Comparison of ENCODE assay signal across 19 cellular contexts in the genomic region with DNA sequence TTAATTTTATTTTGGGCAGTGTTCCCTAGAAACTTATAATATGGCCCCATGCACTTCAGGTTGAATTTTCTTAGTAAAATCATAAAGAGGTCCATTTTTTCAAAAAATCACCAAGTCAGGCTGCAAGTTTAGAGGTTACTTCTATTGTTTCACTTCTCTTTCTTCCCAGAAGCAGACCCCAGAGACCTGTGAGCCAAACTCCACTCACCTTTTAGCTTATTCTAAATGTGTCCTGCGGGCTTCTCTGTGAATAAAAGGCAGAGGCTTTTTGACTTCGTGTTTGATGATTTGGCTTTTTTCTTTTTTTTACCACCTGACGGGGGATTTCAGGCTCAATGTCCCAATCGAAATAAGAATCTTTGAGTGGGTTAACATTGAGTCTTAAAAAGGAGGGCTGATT. TPM values are rescaled to one million over a fixed set of nuclear protein-coding genes. Genes with fewer than 3 reads are reported as not detected.
DNase-seq lines count a peak whose midpoint lies in the region; ATAC-seq and TF ChIP-seq lines count a peak whose summit lies in the region.
"Had no signal": no experiment of that assay in that cellular context is flagged by ENCODE, and none has a peak within 500 bp of the region (broad histone marks: within the 10 kb centered on the region; RNA-seq: fewer than 3 reads in every experiment).

No MANE protein-coding gene starts in this region.

- H3K9me3 Mint-ChIP-seq in activated naive CD8-positive, alpha-beta T cell treated with anti-CD3 and anti-CD28 coated beads, Interleukin-2, amount 10 ng/mL, durations not matched to agents 7 days and 5 days, result no peaks in the 10 kb centered on the region
- H3K9me3 Mint-ChIP-seq: neural crest cell, WTC11 had no signal

- H3K27me3 Mint-ChIP-seq in activated naive CD8-positive, alpha-beta T cell treated with anti-CD3 and anti-CD28 coated beads, Interleukin-2, amount 10 ng/mL, durations not matched to agents 7 days and 5 days, result no peaks in the 10 kb centered on the region

- no peak overlapping the region for H3K14ac ChIP-seq in neuronal stem cell (ENCODE audit: low read length)

- peaks cover 69% of the 10 kb centered on the region for H3K4me1 Mint-ChIP-seq in activated naive CD8-positive, alpha-beta T cell treated with anti-CD3 and anti-CD28 coated beads, Interleukin-2, amount 10 ng/mL, durations not matched to agents 7 days and 5 days
- H3K4me1 Mint-ChIP-seq: neural crest cell had no signal

- H3K23ac ChIP-seq in neuronal stem cell (ENCODE audit: low read depth, low read length, poor library complexity), result no peak overlapping the region

- H3K18ac ChIP-seq in neuronal stem cell (ENCODE audit: low read length), result no peak overlapping the region

- no peak overlapping the region for H2BK12ac ChIP-seq in neuronal stem cell (ENCODE audit: low read length)

- H2BK120ac ChIP-seq in neuronal stem cell (ENCODE audit: low read depth, low read length), result no peak overlapping the region

- H3K36me3 ChIP-seq in H7 (replicated peaks; ENCODE audit: control insufficient read depth, insufficient read depth, low read length) (no peaks in the 10 kb centered on the region), neuronal stem cell (replicated peaks in 1 of 2; ENCODE audit: control insufficient read depth in 2 of 2, insufficient read depth in 2 of 2, low read length in 2 of 2) (no peaks in the 10 kb centered on the region), gastroesophageal sphincter (no peaks in the 10 kb centered on the region)
- H3K36me3 ChIP-seq: HAP-1, left ventricle myocardium inferior, right lobe of liver, SJSA1 had no signal

- H3K27ac Mint-ChIP-seq in activated naive CD8-positive, alpha-beta T cell treated with anti-CD3 and anti-CD28 coated beads, Interleukin-2, amount 10 ng/mL, durations not matched to agents 7 days and 5 days, result peak overlapping the region; percentile 73
- H3K27ac Mint-ChIP-seq: WTC11 had no signal

- WGBS in neuronal stem cell (ENCODE audit: extremely low coverage in 2 of 2, insufficient read length in 2 of 2, insufficient replicate concordance in 1 of 2), 2 donors, result no CpG with 5 or more reads among the region's 4 CpGs
- 59 to 69% methylated on average over 2 to 4 of the region's 4 CpGs for WGBS in gastroesophageal sphincter (ENCODE audit: low coverage in 1 of 2), 2 donors

- H3K4me1 ChIP-seq in neuronal stem cell (ENCODE audit: control insufficient read depth in 2 of 2, insufficient read depth in 1 of 2, low read depth in 1 of 2, low read length in 2 of 2), result no peaks in the 10 kb centered on the region
- H3K4me1 ChIP-seq in gastroesophageal sphincter, result no peaks in the 10 kb centered on the region
- H3K4me1 ChIP-seq: HAP-1, left ventricle myocardium inferior, right lobe of liver, SJSA1 had no signal

- H2BK15ac ChIP-seq in neuronal stem cell (ENCODE audit: low read length), result no peak overlapping the region

- TF ChIP-seq EP300 in gastroesophageal sphincter (IDR thresholded peaks at IDR 0.05), result no peak

- TF ChIP-seq POLR2A in gastroesophageal sphincter (IDR thresholded peaks at IDR 0.05), result no peak

- H3K4me3 ChIP-seq in GM12865 (ENCODE audit: low read depth, low read length) (peak overlapping the region; percentile 19; the same call in 1 of the 2 replicates), H7 (ENCODE audit: insufficient read depth, low read depth, low read length) (no peak overlapping the region), neuronal stem cell (ENCODE audit: low read length in 2 of 2) (no peak overlapping the region), gastroesophageal sphincter (no peak overlapping the region)
- H3K4me3 ChIP-seq: HAP-1, hepatocyte, left ventricle myocardium inferior, right lobe of liver, SJSA1 had no signal

- DNase-seq in GM12865 (ENCODE audit: low read depth), result peak; percentile 79
- no peak for DNase-seq in activated naive CD8-positive, alpha-beta T cell treated with anti-CD3 and anti-CD28 coated beads, Interleukin-2, amount 10 ng/mL, durations not matched to agents 7 days and 5 days
- no peak for DNase-seq in H7
- no peak for DNase-seq in neuronal stem cell (ENCODE audit: low spot score)
- DNase-seq: activated gamma-delta T cell, GF-D8, left ventricle myocardium inferior, NCI-H2029, NCI-H774, right lobe of liver had no signal

- no peak overlapping the region for H4K91ac ChIP-seq in neuronal stem cell (ENCODE audit: low read depth, low read length, poor library complexity)

- peaks cover 54% of the 10 kb centered on the region for H3K36me3 Mint-ChIP-seq in activated naive CD8-positive, alpha-beta T cell treated with anti-CD3 and anti-CD28 coated beads, Interleukin-2, amount 10 ng/mL, durations not matched to agents 7 days and 5 days
- H3K36me3 Mint-ChIP-seq: WTC11 had no signal

- H4K8ac ChIP-seq in neuronal stem cell (ENCODE audit: low read depth, low read length), result no peak overlapping the region

- H3K4me3 Mint-ChIP-seq in activated naive CD8-positive, alpha-beta T cell treated with anti-CD3 and anti-CD28 coated beads, Interleukin-2, amount 10 ng/mL, durations not matched to agents 7 days and 5 days, result peak overlapping the region; percentile 46
- H3K4me3 Mint-ChIP-seq: neural crest cell, WTC11 had no signal

- H2AK5ac ChIP-seq in neuronal stem cell (ENCODE audit: low read depth, low read length), result no peak overlapping the region

- H3K9me3 ChIP-seq in neuronal stem cell (replicated peaks in 1 of 2; ENCODE audit: control insufficient read depth in 2 of 2, insufficient read depth in 1 of 2, low read depth in 1 of 2, low read length in 2 of 2) (no peaks in the 10 kb centered on the region), gastroesophageal sphincter (no peaks in the 10 kb centered on the region)
- H3K9me3 ChIP-seq: HAP-1, left ventricle myocardium inferior, right lobe of liver, SJSA1 had no signal

- no peak overlapping the region for H3K4me2 ChIP-seq in neuronal stem cell (ENCODE audit: insufficient read depth, low read length, poor library complexity, severe bottlenecking)
- H3K4me2 ChIP-seq: hepatocyte had no signal

- no peak overlapping the region for H2BK5ac ChIP-seq in neuronal stem cell (ENCODE audit: low read length)

- ATAC-seq in GM18907 (IDR thresholded peaks at IDR 0.05; ENCODE audit: unreplicated experiment) (peak; percentile 48), HG03520 (IDR thresholded peaks at IDR 0.05; ENCODE audit: unreplicated experiment) (peak; percentile 33), gastroesophageal sphincter (no peak)
- no peak for ATAC-seq in activated naive CD8-positive, alpha-beta T cell treated with anti-CD3 and anti-CD28 coated beads, Interleukin-2, amount 10 ng/mL, durations not matched to agents 7 days and 5 days (ENCODE audit: low read depth)
- ATAC-seq: right lobe of liver, WTC11 had no signal

- H3K27me3 ChIP-seq in H7 (ENCODE audit: control insufficient read depth, insufficient read depth, low read length) (peaks cover 21% of the 10 kb centered on the region), neuronal stem cell (ENCODE audit: control insufficient read depth in 3 of 3, insufficient read depth in 3 of 3, low read depth in 1 of 3, low read length in 3 of 3) (peaks cover 0 to 24% (median under 1%) of the 10 kb centered on the region in 3 experiments), gastroesophageal sphincter (peaks cover 30% of the 10 kb centered on the region)
- H3K27me3 ChIP-seq: right lobe of liver had no signal

- POLR2A ChIA-PET in activated naive CD8-positive, alpha-beta T cell treated with anti-CD3 and anti-CD28 coated beads, Interleukin-2, amount 10 ng/mL, durations not matched to agents 7 days and 5 days (lab: Charles Lee), result interaction anchor here (1.3 kb wide), 1 partner anchor 16 kb away, joined by 3 read pairs; no protein-coding TSS in a partner anchor

- H3K27ac ChIP-seq in neuronal stem cell (replicated peaks; ENCODE audit: low read length), result no peak overlapping the region
- H3K27ac ChIP-seq in gastroesophageal sphincter, result no peak overlapping the region
- H3K27ac ChIP-seq: hepatocyte, left ventricle myocardium inferior, right lobe of liver, SJSA1 had no signal

- TF ChIP-seq CTCF in GM12865 (IDR thresholded peaks at IDR 0.05; ENCODE audit: insufficient read depth, low read depth, low read length, missing control alignments) (no peak), gastroesophageal sphincter (IDR thresholded peaks at IDR 0.05) (no peak)

- no peaks in the 10 kb centered on the region for H3K79me1 ChIP-seq in neuronal stem cell (ENCODE audit: low read depth, low read length)

- H2AFZ ChIP-seq in neuronal stem cell (ENCODE audit: low read length), result no peak overlapping the region
- H2AFZ ChIP-seq: hepatocyte had no signal

- H3K4ac ChIP-seq in neuronal stem cell (ENCODE audit: low read length), result no peak overlapping the region

- H3K9ac ChIP-seq in neuronal stem cell (ENCODE audit: low read depth, low read length, poor library complexity), result no peak overlapping the region

RNA-seq across cellular contexts. Expression of a gene that starts 7.4 kb away (rescaled TPM):
- 100 to 1,000 TPM; 120 to 123 TPM for total RNA-seq in activated naive CD8-positive, alpha-beta T cell treated with anti-CD3 and anti-CD28 coated beads, Interleukin-2, amount 10 ng/mL, durations not matched to agents 7 days and 5 days
- 0.44 and 0.80 TPM in 2 replicates for total RNA-seq in H7 (2014; rRNA removed; shearing (Covaris generic))
- polyA plus RNA-seq in neuronal stem cell (2013, experiment 1 of 2), result 2.7 TPM
- 2.8 TPM for polyA plus RNA-seq in neuronal stem cell (2013, experiment 2 of 2)
- total RNA-seq in gastroesophageal sphincter, result 10 to 100 TPM; 10.7 to 23.9 (median 18.2) TPM
- total RNA-seq: epithelial cell of proximal tubule had no signal

Comparison
In these comparisons a context has a peak if more than half of its experiments do, and no peak if none do; other contexts are left out.
1. ATAC-seq: peak in GM18907 (single experiment) and HG03520 (single experiment); none in activated naive CD8-positive, alpha-beta T cell treated with anti-CD3 and anti-CD28 coated beads, Interleukin-2, amount 10 ng/mL, durations not matched to agents 7 days and 5 days (single experiment) and gastroesophageal sphincter (single experiment).